In the genomic region with DNA sequence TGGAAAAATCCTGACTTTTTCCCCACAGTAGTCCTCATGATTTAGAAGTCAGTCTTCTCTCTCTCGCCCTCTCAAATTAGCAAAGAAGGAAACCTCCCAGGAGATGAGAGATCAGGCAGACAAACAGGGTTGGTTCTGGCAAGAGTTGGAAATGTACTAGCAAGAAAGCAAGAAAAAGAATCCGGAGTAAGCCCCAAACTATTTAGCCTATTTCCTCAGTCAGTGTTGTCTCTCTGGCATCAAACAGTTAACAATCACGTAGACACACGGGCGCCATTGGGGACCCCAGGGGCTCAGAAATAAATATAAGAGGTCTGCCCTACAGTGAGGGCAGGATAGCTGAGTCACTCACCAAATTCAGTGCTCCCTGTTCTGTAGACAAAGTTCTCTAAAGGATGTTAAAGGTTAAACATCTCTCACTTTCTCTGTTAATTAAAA, we compare ENCODE assay signal across 12 cellular contexts. TPM values are rescaled to one million over a fixed set of nuclear protein-coding genes. Genes with fewer than 3 reads are reported as not detected.
DNase-seq lines count a peak whose midpoint lies in the region; ATAC-seq, FAIRE-seq and TF ChIP-seq lines count a peak whose summit lies in the region.
"Had no signal": no experiment of that assay in that cellular context is flagged by ENCODE, and none has a peak within 500 bp of the region (broad histone marks: within the 10 kb centered on the region; RNA-seq: fewer than 3 reads in every experiment).

No MANE protein-coding gene starts in this region.

- ATAC-seq in left ventricle myocardium superior (peak; percentile 3), sciatic nerve (peak; percentile 15)

- DNase-seq in EH (ENCODE audit: low read depth) (peak; percentile 88), left ventricle myocardium superior (no peak), sciatic nerve (ENCODE audit: low spot score) (no peak), activated gamma-delta T cell (lab: John Stamatoyannopoulos, UW) (no peak), GM12892 (ENCODE audit: insufficient read length) (no peak)
- no peak for DNase-seq in activated T-cell treated with anti-CD3 and anti-CD28 coated beads, Interleukin-2, amount 50 U/mL, for 48 hours
- DNase-seq in activated CD4-positive, CD25-positive, alpha-beta regulatory T cell (lab: John Stamatoyannopoulos, UW): no peak
- DNase-seq: activated B cell treated with CpG ODN at 0.5 μM for 24 hours, NCI-H2227 treated with DMSO at 0.1 percent for 48 hours had no signal

- TF ChIP-seq POLR2A in GM12892 (IDR thresholded peaks at IDR 0.05; ENCODE audit: low read depth, low read length): no peak

- intact Hi-C loops in left ventricle myocardium superior (cut with micrococcal nuclease): loop anchor here (10.0 kb wide), 1 partner anchor 49 kb away; a partner anchor contains a TSS
- intact Hi-C loops in sciatic nerve (cut with DNase I): no loop called here

- H3K27ac ChIP-seq in angular gyrus (ENCODE audit: low read depth, low read length): peak overlapping the region; percentile 89

- no peak for FAIRE-seq in GM12892 (lab: Jason Lieb, UNC)

RNA-seq across cellular contexts. Expression of a gene that starts 4.7 kb away (rescaled TPM):
- 1.0 TPM for total RNA-seq in left ventricle myocardium superior
- not detected for total RNA-seq in sciatic nerve
- not detected for polyA plus RNA-seq in GM12892 (2012; ENCODE audit: missing spikeins)
- total RNA-seq: activated B cell treated with CpG ODN at 0.5 μM for 24 hours, Daoy had no signal
- polyA plus RNA-seq: neural cell had no signal

RNA-seq across cellular contexts. Expression of a gene that starts 10.8 kb away (rescaled TPM):
- total RNA-seq in left ventricle myocardium superior (37.0 TPM), sciatic nerve (14.4 TPM)
- not detected for polyA plus RNA-seq in GM12892 (2012; ENCODE audit: missing spikeins)
- total RNA-seq: activated B cell treated with CpG ODN at 0.5 μM for 24 hours, Daoy had no signal
- polyA plus RNA-seq: neural cell had no signal

RNA-seq across cellular contexts. Expression of a gene that starts 11.8 kb away (rescaled TPM):
- total RNA-seq in left ventricle myocardium superior: 6,681 TPM
- 1,238 TPM for total RNA-seq in sciatic nerve
- polyA plus RNA-seq in GM12892 (2012; ENCODE audit: missing spikeins): 0.40 TPM
- total RNA-seq: activated B cell treated with CpG ODN at 0.5 μM for 24 hours, Daoy had no signal
- polyA plus RNA-seq: neural cell had no signal

RNA-seq across cellular contexts. Expression of a gene that starts 13.8 kb away (rescaled TPM):
- total RNA-seq in left ventricle myocardium superior: 19.6 TPM
- total RNA-seq in sciatic nerve: 45.2 TPM
- polyA plus RNA-seq in GM12892 (2012; ENCODE audit: missing spikeins): 1.7 TPM

RNA-seq across cellular contexts. Expression of a gene that starts 44.0 kb away (rescaled TPM):
- 26.1 TPM for total RNA-seq in left ventricle myocardium superior
- 18.8 TPM for total RNA-seq in sciatic nerve
- polyA plus RNA-seq in GM12892 (2012; ENCODE audit: missing spikeins): 101 TPM
